11 cellular contexts compared by ENCODE assay signal in the genomic region with DNA sequence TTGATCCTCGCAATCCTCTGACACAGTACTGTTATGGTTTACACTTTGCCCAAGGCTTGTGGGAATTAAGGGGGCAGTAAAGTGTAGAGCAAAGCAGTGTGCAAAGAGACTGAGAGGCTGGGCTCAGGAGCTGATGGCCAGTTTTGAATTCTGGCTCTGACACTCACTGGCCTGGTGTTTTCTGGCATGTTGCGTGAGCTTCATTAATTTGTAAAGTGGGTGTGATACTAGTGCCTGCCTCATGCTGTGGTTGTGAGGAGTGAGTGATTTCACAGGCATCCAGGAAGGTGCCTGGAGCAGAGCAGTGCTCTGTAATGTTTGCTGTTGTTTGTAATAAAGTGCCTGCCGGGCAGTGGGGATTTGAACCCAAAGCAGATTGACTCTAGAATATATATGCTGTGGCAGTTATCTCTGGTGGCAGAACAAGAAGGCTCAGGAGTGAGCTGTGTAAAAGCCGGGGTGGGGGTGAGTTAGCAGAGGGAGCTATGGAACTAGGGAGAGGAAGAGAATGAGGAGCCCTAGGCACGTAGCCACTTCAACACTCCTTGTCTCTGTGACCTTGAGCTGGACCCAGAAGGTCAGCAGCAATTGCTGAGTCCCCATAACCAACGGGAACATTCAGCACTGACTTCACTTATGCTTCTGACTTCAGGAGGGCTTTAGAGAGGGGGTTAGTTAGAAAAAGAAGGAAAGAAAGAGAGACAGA.
A peak's percentile ranks its signal among the peaks of the same experiment; 100 is the strongest.
DNase-seq lines count a peak whose midpoint lies in the region; ATAC-seq and TF ChIP-seq lines count a peak whose summit lies in the region.
"Had no signal": no experiment of that assay in that cellular context is flagged by ENCODE, and none has a peak within 500 bp of the region (broad histone marks: within the 10 kb centered on the region; RNA-seq: fewer than 3 reads in every experiment).

No MANE protein-coding gene starts in this region.

- no peaks in the 10 kb centered on the region for H3K9me3 Mint-ChIP-seq in WTC11

- peaks cover 18% of the 10 kb centered on the region for H3K4me1 Mint-ChIP-seq in WTC11

- H3K27ac Mint-ChIP-seq in WTC11 = 0 out of 2 replicates have a peak overlapping the region, but pooled peaks have one; percentile 17

- no peaks in the 10 kb centered on the region for H3K36me3 Mint-ChIP-seq in WTC11

- DNase-seq in ACHN = peak; percentile 33
- DNase-seq in ELR (ENCODE audit: low read depth) = peak; percentile 60
- no peak for DNase-seq in WTC11 (ENCODE audit: low spot score)
- peak; percentile 4 for DNase-seq in fibroblast of the conjunctiva (ENCODE audit: low read depth)
- no peak for DNase-seq in COLO668 (lab: John Stamatoyannopoulos, UW; ENCODE audit: unreplicated experiment)
- no peak for DNase-seq in NCI-H2227 (lab: John Stamatoyannopoulos, UW; ENCODE audit: unreplicated experiment)
- DNase-seq: dermis blood vessel endothelial cell, NCI-H1694 treated with DMSO at 0.1 percent for 48 hours, SHP77 treated with DMSO at 0.1 percent for 48 hours had no signal

- no peak overlapping the region for H3K4me3 Mint-ChIP-seq in WTC11

- ATAC-seq in WTC11 (no peak), HG03378 (IDR thresholded peaks at IDR 0.05; ENCODE audit: unreplicated experiment) (no peak), GM19395 (IDR thresholded peaks at IDR 0.05; ENCODE audit: unreplicated experiment) (no peak)

- in situ Hi-C loops in ACHN (cut with HindIII; ENCODE audit: low pct_ligation_motif_present, low pct_unique_long_range_greater_than_20kb, low sequenced_read_pairs) = no loop called here

- POLR2A ChIA-PET in WTC11 (lab: Charles Lee) = no interaction called here

- no peak for TF ChIP-seq CTCF in WTC11 (IDR thresholded peaks at IDR 0.05)

- CTCF ChIA-PET in WTC11 (lab: Charles Lee) = no interaction called here

- no peaks in the 10 kb centered on the region for H3K27me3 Mint-ChIP-seq in WTC11 (ENCODE audit: low read depth)

TF ChIP-seq in WTC11, 78 proteins besides CTCF, POLR2A, EP300 and RAD21:
- no peak for TF ChIP-seq FOXJ3 (CRISPR knock-in tag; IDR thresholded peaks at IDR 0.05; ENCODE audit: borderline replicate concordance)

Comparison
In these comparisons a context has a peak if more than half of its experiments do, and no peak if none do; other contexts are left out.
1. DNase-seq: peak in ACHN (single experiment), ELR (single experiment) and fibroblast of the conjunctiva (single experiment); none in WTC11 (single experiment), COLO668 (single experiment) and NCI-H2227 (single experiment).